In genomic region chr15:55981596-55982249, GRCh38 we compare ENCODE assay signal across 22 cellular contexts.
"Had no signal": no experiment of that assay in that cellular context is flagged by ENCODE, and none has a peak within 500 bp of the region (broad histone marks: within the 10 kb centered on the region; RNA-seq: fewer than 3 reads in every experiment).

No MANE protein-coding gene starts in this region.

- ATAC-seq: HepG2 had no signal

- H3K27me3 Mint-ChIP-seq: activated CD4-positive, alpha-beta memory T cell treated with anti-CD3 and anti-CD28 coated beads for 36 hours; activated CD4-positive, alpha-beta T cell treated with anti-CD3 and anti-CD28 coated beads, Interleukin-2, amount 10 ng/mL, durations not matched to agents 7 days and 5 days; activated naive CD4-positive, alpha-beta T cell treated with anti-CD3 and anti-CD28 coated beads, Interleukin-2, amount 50 U/mL, for 24 hours had no signal

- DNase-seq: activated CD4-positive, alpha-beta memory T cell treated with anti-CD3 and anti-CD28 coated beads for 36 hours; activated CD4-positive, alpha-beta T cell treated with anti-CD3 and anti-CD28 coated beads, Interleukin-2, amount 10 ng/mL, durations not matched to agents 7 days and 5 days; activated CD8-positive, alpha-beta memory T cell treated with anti-CD3 and anti-CD28 coated beads, Interleukin-2, amount 50 U/mL, for 4 hours; activated T-cell treated with anti-CD3 and anti-CD28 coated beads, Interleukin-2, amount 50 U/mL, for 4 hours; cerebellar nuclear complex; MG63; NCI-H1105; NCI-H1436; NCI-H1694 treated with DMSO at 0.1 percent for 48 hours; NCI-H2029 treated with DMSO at 0.1 percent for 48 hours; NCI-H345; NCI-H510A; Peyer's patch; Right ventricle myocardium superior; SJCRH30; SK-N-SH; T-helper 1 cell had no signal

- H3K27ac Mint-ChIP-seq: activated CD4-positive, alpha-beta memory T cell treated with anti-CD3 and anti-CD28 coated beads for 36 hours; activated CD4-positive, alpha-beta T cell treated with anti-CD3 and anti-CD28 coated beads, Interleukin-2, amount 10 ng/mL, durations not matched to agents 7 days and 5 days; activated naive CD4-positive, alpha-beta T cell treated with anti-CD3 and anti-CD28 coated beads, Interleukin-2, amount 50 U/mL, for 24 hours had no signal

- H3K4me1 Mint-ChIP-seq: activated CD4-positive, alpha-beta T cell treated with anti-CD3 and anti-CD28 coated beads, Interleukin-2, amount 10 ng/mL, durations not matched to agents 7 days and 5 days; activated naive CD4-positive, alpha-beta T cell treated with anti-CD3 and anti-CD28 coated beads, Interleukin-2, amount 50 U/mL, for 24 hours had no signal

- H3K36me3 ChIP-seq: Peyer's patch, SJCRH30 had no signal

- H3K4me3 Mint-ChIP-seq: activated CD4-positive, alpha-beta memory T cell treated with anti-CD3 and anti-CD28 coated beads for 36 hours; activated CD4-positive, alpha-beta T cell treated with anti-CD3 and anti-CD28 coated beads, Interleukin-2, amount 10 ng/mL, durations not matched to agents 7 days and 5 days; activated naive CD4-positive, alpha-beta T cell treated with anti-CD3 and anti-CD28 coated beads, Interleukin-2, amount 50 U/mL, for 24 hours; activated T-cell treated with anti-CD3 and anti-CD28 coated beads, Interleukin-2, amount 50 U/mL, for 4 hours had no signal

- H3K9ac ChIP-seq: KMS-11, SK-N-SH had no signal

- FAIRE-seq: HepG2 had no signal

- H3K4me1 ChIP-seq: Peyer's patch had no signal

- H3K9me3 ChIP-seq: MG63, Peyer's patch, SJCRH30, SK-N-SH had no signal

- H3K4me2 ChIP-seq: KMS-11, SK-N-SH had no signal

- H3K9me3 Mint-ChIP-seq: activated CD4-positive, alpha-beta memory T cell treated with anti-CD3 and anti-CD28 coated beads for 36 hours; activated CD4-positive, alpha-beta T cell treated with anti-CD3 and anti-CD28 coated beads, Interleukin-2, amount 10 ng/mL, durations not matched to agents 7 days and 5 days; activated naive CD4-positive, alpha-beta T cell treated with anti-CD3 and anti-CD28 coated beads, Interleukin-2, amount 50 U/mL, for 24 hours; activated T-cell treated with anti-CD3 and anti-CD28 coated beads, Interleukin-2, amount 50 U/mL, for 4 hours had no signal

- H3K27me3 ChIP-seq: MG63, Peyer's patch, SJCRH30 had no signal

- H3K27ac ChIP-seq: KMS-11, Peyer's patch, RWPE1, SJCRH30, VCaP had no signal

- H3K36me3 Mint-ChIP-seq: activated CD4-positive, alpha-beta memory T cell treated with anti-CD3 and anti-CD28 coated beads for 36 hours had no signal

- H3K4me3 ChIP-seq: MG63, Peyer's patch, SJCRH30 had no signal
